ENCODE assay signal across 13 cellular contexts in the genomic region with DNA sequence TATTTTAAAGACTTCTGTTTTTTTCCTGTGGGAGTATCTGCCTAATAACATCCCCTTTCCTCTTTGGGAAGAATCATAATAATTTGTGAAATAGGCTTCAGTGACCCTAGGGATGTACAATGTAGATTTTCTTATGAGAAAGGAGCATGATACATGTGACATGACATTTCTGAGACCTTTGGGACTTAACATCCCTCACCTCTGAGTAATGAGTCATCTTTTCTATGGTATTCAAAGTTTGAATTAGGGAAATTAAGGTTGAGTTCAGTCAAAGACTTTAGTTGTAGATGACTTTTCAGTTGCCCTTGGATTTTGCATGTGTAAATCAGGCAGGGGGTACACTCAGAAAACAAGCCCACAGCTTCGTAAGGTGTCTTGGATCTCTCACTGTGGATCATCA. TPM values are rescaled to one million over a fixed set of nuclear protein-coding genes. Genes with fewer than 3 reads are reported as not detected.
DNase-seq lines count a peak whose midpoint lies in the region; ATAC-seq, FAIRE-seq and TF ChIP-seq lines count a peak whose summit lies in the region.
"Had no signal": no experiment of that assay in that cellular context is flagged by ENCODE, and none has a peak within 500 bp of the region (broad histone marks: within the 10 kb centered on the region; RNA-seq: fewer than 3 reads in every experiment).

No MANE protein-coding gene starts in this region.

- H3K4me3 ChIP-seq in ACC112 (ENCODE audit: low read depth, low read length) (no peak overlapping the region), endothelial cell of umbilical vein (replicated peaks in 1 of 3; ENCODE audit: insufficient read depth in 1 of 3, low read depth in 1 of 3, low read length in 3 of 3) (no peak overlapping the region)
- H3K4me3 ChIP-seq: pancreas had no signal

- POLR2A ChIA-PET in endothelial cell of umbilical vein (lab: Charles Lee): no interaction called here
- POLR2A ChIA-PET in RWPE1 (lab: Yijun Ruan, JAX; ENCODE audit: low non-redundant PET): no interaction called here

- H3K4me3 Mint-ChIP-seq in progenitor cell of endocrine pancreas (ENCODE audit: low read depth): peak overlapping the region; percentile 53
- H3K4me3 Mint-ChIP-seq in activated CD8-positive, alpha-beta memory T cell treated with anti-CD3 and anti-CD28 coated beads, Interleukin-2, amount 10 ng/mL, durations not matched to agents 7 days and 5 days: no peak overlapping the region

- ATAC-seq in HG02610 (IDR thresholded peaks at IDR 0.05; ENCODE audit: unreplicated experiment) (peak; percentile 80), GM19452 (IDR thresholded peaks at IDR 0.05; ENCODE audit: unreplicated experiment) (no peak)
- ATAC-seq in activated CD8-positive, alpha-beta memory T cell treated with anti-CD3 and anti-CD28 coated beads, Interleukin-2, amount 10 ng/mL, durations not matched to agents 7 days and 5 days: no peak

- H3K9me3 Mint-ChIP-seq in progenitor cell of endocrine pancreas (ENCODE audit: low read depth): no peaks in the 10 kb centered on the region
- H3K9me3 Mint-ChIP-seq in activated CD8-positive, alpha-beta memory T cell treated with anti-CD3 and anti-CD28 coated beads, Interleukin-2, amount 10 ng/mL, durations not matched to agents 7 days and 5 days (ENCODE audit: low read depth): no peaks in the 10 kb centered on the region

- H2AFZ ChIP-seq in ACC112 (ENCODE audit: low read length, unreplicated experiment): no peak overlapping the region
- H2AFZ ChIP-seq in endothelial cell of umbilical vein (ENCODE audit: low read depth, low read length): no peak overlapping the region

- H3K4me2 ChIP-seq in endothelial cell of umbilical vein (ENCODE audit: insufficient read depth, low read length): no peak overlapping the region

- FAIRE-seq in endothelial cell of umbilical vein (lab: Jason Lieb, UNC): peak; percentile 37
- FAIRE-seq: pancreas had no signal

- TF ChIP-seq CTCF in endothelial cell of umbilical vein (IDR thresholded peaks at IDR 0.05; ENCODE audit: extremely low read depth in 1 of 2, insufficient read depth in 1 of 2, low read depth in 1 of 2, low read length in 2 of 2): no peak
- TF ChIP-seq CTCF in progenitor cell of endocrine pancreas (IDR thresholded peaks at IDR 0.05; ENCODE audit: unreplicated experiment): no peak
- TF ChIP-seq CTCF in RWPE1 (conservative IDR thresholded peaks at IDR 0.05; ENCODE audit: low read depth): no peak

- H3K27me3 Mint-ChIP-seq in progenitor cell of endocrine pancreas: no peaks in the 10 kb centered on the region
- no peaks in the 10 kb centered on the region for H3K27me3 Mint-ChIP-seq in activated CD8-positive, alpha-beta memory T cell treated with anti-CD3 and anti-CD28 coated beads, Interleukin-2, amount 10 ng/mL, durations not matched to agents 7 days and 5 days

- H3K27ac ChIP-seq in ACC112 (ENCODE audit: low read depth, low read length) (0 out of 2 replicates have a peak overlapping the region, but pooled peaks have one; percentile 14), endothelial cell of umbilical vein (ENCODE audit: insufficient read depth, low read depth, low read length) (no peak overlapping the region), RWPE1 (no peak overlapping the region)
- H3K27ac ChIP-seq: C4-2B had no signal

- H3K9me1 ChIP-seq in endothelial cell of umbilical vein (replicated peaks; ENCODE audit: control insufficient read depth, extremely low read depth, insufficient read depth, low read length): no peaks in the 10 kb centered on the region

- H3K79me2 ChIP-seq in ACC112 (ENCODE audit: control insufficient read depth, insufficient read depth, low read length, unreplicated experiment): peaks cover 11% of the 10 kb centered on the region
- H3K79me2 ChIP-seq in endothelial cell of umbilical vein (ENCODE audit: control insufficient read depth, insufficient read depth, low read length): no peaks in the 10 kb centered on the region

- H3K36me3 ChIP-seq in ACC112 (ENCODE audit: insufficient read depth, low read length): no peaks in the 10 kb centered on the region
- no peaks in the 10 kb centered on the region for H3K36me3 ChIP-seq in endothelial cell of umbilical vein (ENCODE audit: control insufficient read depth in 2 of 2, extremely low read depth in 1 of 2, insufficient read depth in 2 of 2, low read length in 2 of 2)
- H3K36me3 ChIP-seq: pancreas had no signal

- dilution Hi-C loops in endothelial cell of umbilical vein (cut with MboI; ENCODE audit: extremely low pct_ligation_motif_present, low sequenced_read_pairs): no loop called here

- DNase-seq in endothelial cell of umbilical vein (ENCODE audit: low read depth, low spot score) (no peak), progenitor cell of endocrine pancreas (ENCODE audit: low spot score, unreplicated experiment) (no peak), activated gamma-delta T cell treated with Interleukin-2 at 50 U/mL for 16 hours (no peak), RWPE1 (ENCODE audit: low spot score) (no peak)
- DNase-seq in activated CD8-positive, alpha-beta memory T cell treated with anti-CD3 and anti-CD28 coated beads, Interleukin-2, amount 10 ng/mL, durations not matched to agents 7 days and 5 days: no peak
- DNase-seq: central memory CD4-positive, alpha-beta T cell; GOT3; NCI-H1694 treated with DMSO at 0.1 percent for 48 hours had no signal

- H3K36me3 Mint-ChIP-seq in progenitor cell of endocrine pancreas (ENCODE audit: insufficient read depth): no peaks in the 10 kb centered on the region
- no peaks in the 10 kb centered on the region for H3K36me3 Mint-ChIP-seq in activated CD8-positive, alpha-beta memory T cell treated with anti-CD3 and anti-CD28 coated beads, Interleukin-2, amount 10 ng/mL, durations not matched to agents 7 days and 5 days

- BruUV-seq in endothelial cell of umbilical vein (replicated peaks; lab: Mats Ljungman, UMichigan): no TSS peak

- H3K9ac ChIP-seq in endothelial cell of umbilical vein (replicated peaks; ENCODE audit: extremely low read depth, insufficient read depth, low read length): no peak overlapping the region

- intact Hi-C loops in endothelial cell of umbilical vein (cut with micrococcal nuclease): no loop called here

- H3K4me1 ChIP-seq in ACC112 (ENCODE audit: control insufficient read depth, insufficient read depth, low read length, unreplicated experiment) (peaks cover 14% of the 10 kb centered on the region), endothelial cell of umbilical vein (ENCODE audit: control insufficient read depth, extremely low read depth, insufficient read depth, low read length) (no peaks in the 10 kb centered on the region)

- H3K27me3 ChIP-seq in ACC112 (ENCODE audit: insufficient read depth, low read length) (no peaks in the 10 kb centered on the region), endothelial cell of umbilical vein (ENCODE audit: control insufficient read depth in 2 of 2, insufficient read depth in 2 of 2, low read length in 2 of 2) (no peaks in the 10 kb centered on the region)
- H3K27me3 ChIP-seq: pancreas had no signal

- H4K20me1 ChIP-seq in endothelial cell of umbilical vein (replicated peaks; ENCODE audit: control insufficient read depth, extremely low read depth, insufficient read depth, low read length): no peaks in the 10 kb centered on the region

- H3K9me3 ChIP-seq in endothelial cell of umbilical vein (replicated peaks; ENCODE audit: control insufficient read depth, insufficient read depth, low read length): no peaks in the 10 kb centered on the region
- H3K9me3 ChIP-seq: pancreas had no signal

- peak overlapping the region; percentile 91 for H3K27ac Mint-ChIP-seq in progenitor cell of endocrine pancreas
- H3K27ac Mint-ChIP-seq in activated CD8-positive, alpha-beta memory T cell treated with anti-CD3 and anti-CD28 coated beads, Interleukin-2, amount 10 ng/mL, durations not matched to agents 7 days and 5 days: no peak overlapping the region

- CTCF ChIA-PET in endothelial cell of umbilical vein (lab: Charles Lee): interaction anchor here (1.2 to 2.6 kb wide), 4 partner anchors 9 to 196 kb away, joined by 3 to 9 read pairs (median 6); no protein-coding TSS in a partner anchor
- CTCF ChIA-PET in RWPE1 (lab: Yijun Ruan, JAX): interaction anchor here (0.6 kb wide), 1 partner anchor 212 kb away, joined by 3 read pairs; no protein-coding TSS in a partner anchor
- CTCF ChIA-PET in activated CD8-positive, alpha-beta memory T cell treated with anti-CD3 and anti-CD28 coated beads, Interleukin-2, amount 10 ng/mL, durations not matched to agents 7 days and 5 days (lab: Charles Lee): interaction anchor here (1.8 kb wide), 1 partner anchor 12 kb away, joined by 10 read pairs; no protein-coding TSS in a partner anchor

- peaks cover 40% of the 10 kb centered on the region for H3K4me1 Mint-ChIP-seq in progenitor cell of endocrine pancreas (ENCODE audit: low read depth)
- H3K4me1 Mint-ChIP-seq in activated CD8-positive, alpha-beta memory T cell treated with anti-CD3 and anti-CD28 coated beads, Interleukin-2, amount 10 ng/mL, durations not matched to agents 7 days and 5 days: peaks cover 9% of the 10 kb centered on the region

- no peak for TF ChIP-seq POLR2A in endothelial cell of umbilical vein (IDR thresholded peaks at IDR 0.05; ENCODE audit: low read depth, low read length)

RNA-seq across cellular contexts. Expression of a gene that starts 14.3 kb away (rescaled TPM):
- total RNA-seq in endothelial cell of umbilical vein (29.1 and 29.5 TPM in 2 replicates), progenitor cell of endocrine pancreas (21.6 and 23.0 TPM in 2 replicates)
- 9.6 and 13.1 TPM in 2 replicates for polyA plus RNA-seq in endothelial cell of umbilical vein
- 17.0 and 17.2 TPM in 2 replicates for polyA plus RNA-seq in endothelial cell of umbilical vein (2011; cell fraction: cytosol; rRNA removed)
- 18.3 and 19.9 TPM in 2 replicates for polyA plus RNA-seq in endothelial cell of umbilical vein (2011; cell fraction: nucleus; rRNA removed)
- polyA plus RNA-seq in endothelial cell of umbilical vein (2012): 18.3 and 20.4 TPM in 2 replicates
- polyA minus RNA-seq in endothelial cell of umbilical vein: 9.6 and 16.1 TPM in 2 replicates
- 5.8 TPM for polyA minus RNA-seq in endothelial cell of umbilical vein (2011; cell fraction: cytosol; rRNA and poly(A)+ RNA removed)
- 6.0 and 7.9 TPM in 2 replicates for polyA minus RNA-seq in endothelial cell of umbilical vein (2011; cell fraction: nucleus; rRNA and poly(A)+ RNA removed)
- total RNA-seq in activated CD8-positive, alpha-beta memory T cell treated with anti-CD3 and anti-CD28 coated beads, Interleukin-2, amount 10 ng/mL, durations not matched to agents 7 days and 5 days: 10 to 100 TPM; 23.2 to 29.5 TPM

RNA-seq across cellular contexts. Expression of a gene that starts 43.1 kb away (rescaled TPM):
- 117 and 124 TPM in 2 replicates for total RNA-seq in endothelial cell of umbilical vein
- polyA plus RNA-seq in endothelial cell of umbilical vein: 99.4 and 123 TPM in 2 replicates
- polyA plus RNA-seq in endothelial cell of umbilical vein (2011; cell fraction: cytosol; rRNA removed): 168 and 181 TPM in 2 replicates
- 95.8 and 112 TPM in 2 replicates for polyA plus RNA-seq in endothelial cell of umbilical vein (2011; cell fraction: nucleus; rRNA removed)
- polyA plus RNA-seq in endothelial cell of umbilical vein (2012): 146 and 198 TPM in 2 replicates
- polyA minus RNA-seq in endothelial cell of umbilical vein: 233 and 266 TPM in 2 replicates
- 118 TPM for polyA minus RNA-seq in endothelial cell of umbilical vein (2011; cell fraction: cytosol; rRNA and poly(A)+ RNA removed)
- 50.2 and 78.9 TPM in 2 replicates for polyA minus RNA-seq in endothelial cell of umbilical vein (2011; cell fraction: nucleus; rRNA and poly(A)+ RNA removed)
- 116 and 117 TPM in 2 replicates for total RNA-seq in progenitor cell of endocrine pancreas
- total RNA-seq in activated CD8-positive, alpha-beta memory T cell treated with anti-CD3 and anti-CD28 coated beads, Interleukin-2, amount 10 ng/mL, durations not matched to agents 7 days and 5 days: 100 to 1,000 TPM; 124 to 166 TPM

RNA-seq across cellular contexts. Expression of a gene that starts 56.2 kb away (rescaled TPM):
- total RNA-seq in endothelial cell of umbilical vein (14.5 and 17.1 TPM in 2 replicates), progenitor cell of endocrine pancreas (25.7 and 27.2 TPM in 2 replicates)
- polyA plus RNA-seq in endothelial cell of umbilical vein: 8.9 and 11.1 TPM in 2 replicates
- 15.5 and 15.8 TPM in 2 replicates for polyA plus RNA-seq in endothelial cell of umbilical vein (2011; cell fraction: cytosol; rRNA removed)
- 22.7 and 26.7 TPM in 2 replicates for polyA plus RNA-seq in endothelial cell of umbilical vein (2011; cell fraction: nucleus; rRNA removed)
- polyA plus RNA-seq in endothelial cell of umbilical vein (2012): 17.6 and 22.3 TPM in 2 replicates
- 5.6 and 11.2 TPM in 2 replicates for polyA minus RNA-seq in endothelial cell of umbilical vein
- 24.1 TPM for polyA minus RNA-seq in endothelial cell of umbilical vein (2011; cell fraction: cytosol; rRNA and poly(A)+ RNA removed)
- 4.6 and 6.7 TPM in 2 replicates for polyA minus RNA-seq in endothelial cell of umbilical vein (2011; cell fraction: nucleus; rRNA and poly(A)+ RNA removed)
- total RNA-seq in activated CD8-positive, alpha-beta memory T cell treated with anti-CD3 and anti-CD28 coated beads, Interleukin-2, amount 10 ng/mL, durations not matched to agents 7 days and 5 days: 10 to 100 TPM; 29.9 to 33.4 TPM
